Comparison of ENCODE assay signal across 1 cellular context in genomic region chr1:3530931-3531818, GRCh38.
TF ChIP-seq lines count a peak whose summit lies in the region.

No MANE protein-coding gene starts in this region.

TF ChIP-seq in GM23338, 12 proteins besides CTCF, POLR2A, EP300 and RAD21 (continued from another document):
- TF ChIP-seq ZNF462 (CRISPR knock-in tag; IDR thresholded peaks at IDR 0.05) (no peak), EZH2 (IDR thresholded peaks at IDR 0.05; ENCODE audit: low read depth, unreplicated experiment) (no peak)
